Comparison of ENCODE assay signal across 10 cellular contexts in the genomic region with DNA sequence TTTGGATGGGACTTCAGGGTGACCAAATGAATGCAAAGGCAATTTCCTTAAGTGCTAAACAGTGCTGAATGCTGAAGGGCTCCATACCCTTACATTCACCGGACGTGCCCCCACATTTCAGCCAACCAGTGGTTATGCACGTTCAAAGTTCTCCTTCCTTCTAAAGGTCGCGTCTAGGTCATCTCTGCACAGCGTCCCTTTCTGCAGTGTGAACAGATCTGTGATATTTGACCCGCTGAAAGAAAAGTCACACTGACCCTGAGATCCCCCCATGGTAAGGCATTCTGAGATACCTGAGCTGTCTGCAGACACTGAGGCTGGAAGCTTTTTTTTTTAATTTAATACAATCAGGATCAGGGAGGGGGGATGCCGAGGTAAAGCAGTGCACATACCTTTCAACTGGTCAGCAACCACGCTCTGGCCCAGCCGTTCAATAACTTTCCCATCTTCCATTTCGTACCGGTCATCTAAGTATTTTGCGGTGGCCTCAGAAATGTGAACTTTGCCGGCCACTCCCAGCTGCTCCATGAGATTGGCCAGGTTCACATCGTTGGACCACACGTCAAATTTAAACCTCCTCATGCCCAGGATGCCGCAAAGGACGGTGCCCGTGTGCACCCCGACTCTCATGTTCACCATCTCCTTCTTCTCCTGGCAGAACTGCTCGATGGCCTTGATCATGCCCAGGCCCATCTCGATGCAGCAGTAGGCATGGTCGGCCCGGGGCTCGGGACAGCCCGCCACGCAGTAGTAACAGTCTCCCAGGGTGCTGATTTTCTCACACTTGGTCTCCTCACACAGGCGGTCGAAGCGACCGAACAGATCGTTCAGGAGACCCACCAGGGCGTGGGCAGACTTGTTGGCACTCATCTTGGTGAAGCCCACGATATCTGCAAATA. TPM values are rescaled to one million over a fixed set of nuclear protein-coding genes. Genes with fewer than 3 reads are reported as not detected.
A peak's percentile ranks its signal among the peaks of the same experiment; 100 is the strongest.
DNase-seq lines count a peak whose midpoint lies in the region; ATAC-seq and TF ChIP-seq lines count a peak whose summit lies in the region.
"Had no signal": no experiment of that assay in that cellular context is flagged by ENCODE, and none has a peak within 500 bp of the region (broad histone marks: within the 10 kb centered on the region; RNA-seq: fewer than 3 reads in every experiment).

No MANE protein-coding gene starts in this region.

- no peaks in the 10 kb centered on the region for H4K20me1 ChIP-seq in neural progenitor cell (ENCODE audit: low read depth)
- no peaks in the 10 kb centered on the region; the same call in 1 of the 2 replicates for H4K20me1 ChIP-seq in PC-9 (ENCODE audit: insufficient read depth)

- peak overlapping the region; percentile 11 to 91 (median 64) for H3K4me3 Mint-ChIP-seq in CD4-positive, CD25-positive, alpha-beta regulatory T cell
- peak overlapping the region; percentile 87 for H3K4me3 Mint-ChIP-seq in neural progenitor cell

- H3K9me2 ChIP-seq in PC-9 (ENCODE audit: insufficient read depth), result no peaks in the 10 kb centered on the region

- H3K4me1 ChIP-seq in CD4-positive, CD25-positive, alpha-beta regulatory T cell (ENCODE audit: control insufficient read depth, insufficient read depth, low read length, poor library complexity, severe bottlenecking), result peaks cover 18% of the 10 kb centered on the region
- H3K4me1 ChIP-seq in neural progenitor cell (peaks cover 4% of the 10 kb centered on the region), PC-9 (replicated peaks; ENCODE audit: insufficient read depth) (no peaks in the 10 kb centered on the region)

- H3K4me3 ChIP-seq in CD4-positive, CD25-positive, alpha-beta regulatory T cell (ENCODE audit: low read depth, low read length), result no peak overlapping the region
- peak overlapping the region; percentile 39 for H3K4me3 ChIP-seq in epithelial cell of esophagus (ENCODE audit: low read length)
- H3K4me3 ChIP-seq in neural progenitor cell, result no peak overlapping the region
- no peak overlapping the region for H3K4me3 ChIP-seq in PC-9

- H3K79me2 ChIP-seq in neural progenitor cell (ENCODE audit: low read depth) (no peaks in the 10 kb centered on the region), PC-9 (ENCODE audit: low read depth) (no peaks in the 10 kb centered on the region)

- TF ChIP-seq CTCF in epithelial cell of esophagus (IDR thresholded peaks at IDR 0.05; ENCODE audit: insufficient read depth, low read depth, low read length, missing control alignments) (no peak), neural progenitor cell (IDR thresholded peaks at IDR 0.05) (no peak), PC-9 (conservative IDR thresholded peaks at IDR 0.05) (no peak)

- H3K9me3 ChIP-seq in CD4-positive, CD25-positive, alpha-beta regulatory T cell (ENCODE audit: control insufficient read depth in 2 of 2, low read length in 2 of 2), result no peaks in the 10 kb centered on the region
- H3K9me3 ChIP-seq in neural progenitor cell (ENCODE audit: low read depth) (no peaks in the 10 kb centered on the region), PC-9 (ENCODE audit: insufficient read depth, low read depth) (no peaks in the 10 kb centered on the region)

- CTCF ChIA-PET in PC-9 (lab: Charles Lee), result interaction anchor here (1.2 kb wide), 1 partner anchor 131 kb away, joined by 10 read pairs; no protein-coding TSS in a partner anchor

- peaks cover 6% of the 10 kb centered on the region for H3K27me3 Mint-ChIP-seq in CD4-positive, CD25-positive, alpha-beta regulatory T cell
- H3K27me3 Mint-ChIP-seq in neural progenitor cell (ENCODE audit: insufficient read depth, low read depth), result peaks cover 9% of the 10 kb centered on the region

- H3K27ac Mint-ChIP-seq in CD4-positive, CD25-positive, alpha-beta regulatory T cell, result peak overlapping the region in 1 of 3 donors; percentile 62
- no peak overlapping the region for H3K27ac Mint-ChIP-seq in neural progenitor cell

- ATAC-seq in CD4-positive, CD25-positive, alpha-beta regulatory T cell (ENCODE audit: low read depth in 2 of 2), result no peak
- no peak for ATAC-seq in HG02623 (IDR thresholded peaks at IDR 0.05; ENCODE audit: unreplicated experiment)

- no peak for DNase-seq in CD4-positive, CD25-positive, alpha-beta regulatory T cell
- peak; percentile 55 for DNase-seq in MV-4-11 (lab: John Stamatoyannopoulos, UW)
- no peak for DNase-seq in epithelial cell of esophagus (ENCODE audit: low read depth)
- DNase-seq in neural progenitor cell (ENCODE audit: low spot score), result no peak
- no peak for DNase-seq in PC-9
- DNase-seq in NCI-H2227 treated with DMSO at 0.1 percent for 48 hours (lab: John Stamatoyannopoulos, UW), result no peak
- no peak for DNase-seq in C1 segment of cervical spinal cord (lab: John Stamatoyannopoulos, UW)
- DNase-seq: activated CD4-positive, CD25-positive, alpha-beta regulatory T cell; NCI-H146 had no signal

- no peak overlapping the region for H3K9ac ChIP-seq in neural progenitor cell

- H2AFZ ChIP-seq in neural progenitor cell (replicated peaks) (no peak overlapping the region), PC-9 (no peak overlapping the region)

- H3K9me3 Mint-ChIP-seq in CD4-positive, CD25-positive, alpha-beta regulatory T cell, result peaks cover 0 to 4% (median 0%) of the 10 kb centered on the region in 7 donors
- peaks cover 2% of the 10 kb centered on the region for H3K9me3 Mint-ChIP-seq in neural progenitor cell

- BruUV-seq in PC-9 (replicated peaks; lab: Mats Ljungman, UMichigan), result no TSS peak

- H3K4me1 Mint-ChIP-seq in CD4-positive, CD25-positive, alpha-beta regulatory T cell, result peaks cover 4 to 46% (median 11%) of the 10 kb centered on the region in 4 donors
- peaks cover 54% of the 10 kb centered on the region for H3K4me1 Mint-ChIP-seq in neural progenitor cell

- H3K4me2 ChIP-seq in neural progenitor cell (no peak overlapping the region), PC-9 (no peak overlapping the region; the same call in 1 of the 2 replicates)

- POLR2A ChIA-PET in PC-9 (lab: Charles Lee; ENCODE audit: unreplicated experiment), result no interaction called here

- H3K27me3 ChIP-seq in CD4-positive, CD25-positive, alpha-beta regulatory T cell (ENCODE audit: control insufficient read depth, insufficient read depth, low read length), result peaks cover 3% of the 10 kb centered on the region
- H3K27me3 ChIP-seq in neural progenitor cell (peaks cover 54% of the 10 kb centered on the region), PC-9 (ENCODE audit: insufficient read depth, low read depth) (no peaks in the 10 kb centered on the region)

- intact Hi-C loops in PC-9 (cut with micrococcal nuclease; ENCODE audit: unreplicated experiment), result loop anchor here (5.0 kb wide), 1 partner anchor 131 kb away; no protein-coding TSS in a partner anchor

- H3F3A ChIP-seq in neural progenitor cell (ENCODE audit: low read depth), result peaks cover 9% of the 10 kb centered on the region
- H3F3A ChIP-seq in PC-9 (ENCODE audit: insufficient read depth, low read depth), result no peaks in the 10 kb centered on the region

- no peak overlapping the region for H3K27ac ChIP-seq in CD4-positive, CD25-positive, alpha-beta regulatory T cell (ENCODE audit: insufficient read depth, low read length, poor library complexity, severe bottlenecking)
- no peak overlapping the region for H3K27ac ChIP-seq in neural progenitor cell
- no peak overlapping the region for H3K27ac ChIP-seq in PC-9

- no peaks in the 10 kb centered on the region for H3K36me3 Mint-ChIP-seq in CD4-positive, CD25-positive, alpha-beta regulatory T cell
- peaks cover 11% of the 10 kb centered on the region for H3K36me3 Mint-ChIP-seq in neural progenitor cell

- no peaks in the 10 kb centered on the region for H3K36me3 ChIP-seq in CD4-positive, CD25-positive, alpha-beta regulatory T cell (ENCODE audit: control insufficient read depth, insufficient read depth, low read length)
- no peaks in the 10 kb centered on the region for H3K36me3 ChIP-seq in neural progenitor cell
- H3K36me3 ChIP-seq in PC-9 (ENCODE audit: low read depth), result no peaks in the 10 kb centered on the region

RNA-seq across cellular contexts. Expression of a gene that starts 2.6 kb away (rescaled TPM):
- total RNA-seq in CD4-positive, CD25-positive, alpha-beta regulatory T cell, result 7.8 TPM
- under 1 TPM; 0.06 to 0.37 (median 0.17) TPM for polyA plus RNA-seq in CD4-positive, CD25-positive, alpha-beta regulatory T cell
- total RNA-seq in neural progenitor cell (ENCODE audit: low replicate concordance) (1.2 and 3.4 TPM in 2 replicates), PC-9 (2021) (9.8 and 10.5 TPM in 2 replicates)
